In the genomic region with DNA sequence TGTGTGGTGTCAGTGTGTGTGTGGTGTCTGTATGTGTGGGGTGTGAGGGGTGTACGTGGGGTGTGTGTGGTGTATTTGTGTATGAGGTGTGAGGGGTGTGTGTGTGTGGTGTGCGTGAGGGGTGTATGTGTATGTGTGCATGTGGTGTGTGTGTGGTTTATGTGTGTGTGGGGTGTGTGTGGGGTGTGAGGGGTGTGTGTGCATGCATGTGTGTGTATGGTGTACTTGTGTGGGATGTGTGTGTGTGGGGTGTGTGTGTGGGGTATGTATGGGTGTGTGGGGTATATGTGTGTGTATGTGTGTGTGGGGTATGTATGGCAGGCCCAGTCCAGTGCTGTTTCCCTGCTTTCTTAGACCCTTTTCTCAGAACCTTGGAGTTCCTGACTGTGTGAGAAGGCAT, we compare ENCODE assay signal across 16 cellular contexts.
"Had no signal": no experiment of that assay in that cellular context is flagged by ENCODE, and none has a peak within 500 bp of the region (broad histone marks: within the 10 kb centered on the region; RNA-seq: fewer than 3 reads in every experiment).

No MANE protein-coding gene starts in this region.

- H3K9me3 ChIP-seq: gastrocnemius medialis, heart left ventricle, suprapubic skin had no signal

- H3K4me3 ChIP-seq: gastrocnemius medialis, heart left ventricle, suprapubic skin had no signal

- H3K36me3 ChIP-seq: brain microvascular endothelial cell, gastrocnemius medialis, heart left ventricle, suprapubic skin had no signal

- H3K27ac ChIP-seq: brain microvascular endothelial cell, gastrocnemius medialis, suprapubic skin had no signal

- ATAC-seq: activated CD4-positive, CD25-positive, alpha-beta regulatory T cell treated with anti-CD3 and anti-CD28 coated beads, Interleukin-2, amount 50 U/mL, for 24 hours; activated CD8-positive, alpha-beta memory T cell treated with anti-CD3 and anti-CD28 coated beads, Interleukin-2, amount 10 ng/mL, durations not matched to agents 7 days and 5 days; gastrocnemius medialis; heart left ventricle had no signal

- H3K27me3 ChIP-seq: brain microvascular endothelial cell, gastrocnemius medialis, heart left ventricle, suprapubic skin had no signal

- H3K4me1 ChIP-seq: gastrocnemius medialis had no signal

- H3K27ac Mint-ChIP-seq: type B pancreatic cell had no signal

- DNase-seq: activated CD8-positive, alpha-beta memory T cell treated with anti-CD3 and anti-CD28 coated beads, Interleukin-2, amount 10 ng/mL, durations not matched to agents 7 days and 5 days; activated gamma-delta T cell; activated T-cell treated with anti-CD3 and anti-CD28 coated beads, Interleukin-2, amount 50 U/mL, for 1 hour; brain microvascular endothelial cell; endodermal cell; gastrocnemius medialis; heart left ventricle; naive B cell; stimulated activated CD4-positive, alpha-beta T cell treated with anti-CD3 and anti-CD28 coated beads, Interleukin-2, amount 100 ng/mL, for 48 hours; stimulated activated naive CD4-positive, alpha-beta T cell; SW 1271; T1000 had no signal

- H3K4me3 Mint-ChIP-seq: activated CD8-positive, alpha-beta memory T cell treated with anti-CD3 and anti-CD28 coated beads, Interleukin-2, amount 10 ng/mL, durations not matched to agents 7 days and 5 days; activated naive CD8-positive, alpha-beta T cell; endodermal cell; type B pancreatic cell had no signal

- H3K36me3 Mint-ChIP-seq: activated naive CD8-positive, alpha-beta T cell; type B pancreatic cell had no signal

- H3K9me3 Mint-ChIP-seq: endodermal cell had no signal
